ENCODE assay signal across 8 cellular contexts in the genomic region with DNA sequence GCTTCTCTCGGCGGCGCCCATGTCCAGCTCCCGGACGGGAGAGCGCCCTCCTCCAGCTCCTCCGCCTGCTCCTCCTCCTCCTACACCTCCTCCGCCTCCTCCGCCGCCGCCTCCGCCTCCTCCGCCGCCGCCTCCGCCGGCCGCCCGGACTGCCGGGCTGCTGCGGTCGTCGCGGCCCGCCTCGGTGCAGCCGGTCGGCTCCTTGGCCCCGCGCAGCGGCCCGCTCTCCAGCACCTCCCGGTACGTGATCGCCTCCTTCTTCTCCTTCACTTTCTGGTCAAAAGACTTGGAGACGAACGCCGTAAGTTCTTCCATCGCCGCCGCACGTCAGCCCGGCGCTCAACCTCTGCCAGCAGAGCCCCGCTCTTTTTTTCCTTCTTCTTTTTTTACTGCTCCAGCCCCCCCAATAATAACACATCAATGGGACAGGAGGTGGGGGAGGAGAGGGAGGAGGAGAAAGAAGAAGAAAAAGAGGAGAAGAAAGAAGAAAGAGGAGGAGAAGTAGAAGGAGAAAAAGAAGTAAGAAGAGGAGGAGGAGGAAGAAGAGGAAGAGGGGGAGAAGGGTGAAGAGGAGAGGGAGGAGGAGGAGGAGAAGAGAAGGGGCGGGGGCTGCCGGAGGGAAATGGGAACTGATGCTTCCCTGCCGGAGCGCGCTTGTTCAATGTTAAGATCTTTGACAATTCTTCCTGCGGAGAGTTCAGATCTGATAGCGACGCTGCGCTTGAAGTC. TPM values are rescaled to one million over a fixed set of nuclear protein-coding genes. Genes with fewer than 3 reads are reported as not detected.
DNase-seq lines count a peak whose midpoint lies in the region; ATAC-seq and TF ChIP-seq lines count a peak whose summit lies in the region.

A gene (minus strand): TSS at position 711 of the 729 bp plus-strand sequence. CDS start 396 bp downstream, at position 315.

- H3K9me3 Mint-ChIP-seq in mesothelial cell of epicardium = no peaks in the 10 kb centered on the region

- peak within 1 kb of the TSS; percentile 62 for H3K4me3 ChIP-seq in BJ (ENCODE audit: low read depth, low read length)

- CTCF ChIA-PET in BJ (lab: Yijun Ruan, JAX) = interaction anchor here (0.7 to 1.5 kb wide), 3 partner anchors 11 to 328 kb away, joined by 3 to 4 read pairs (median 3); no protein-coding TSS in a partner anchor

- TF ChIP-seq CTCF in BJ (IDR thresholded peaks at IDR 0.05; ENCODE audit: insufficient read depth, low read depth, low read length) (0 out of 2 replicates have a peak, but pooled peaks have one; percentile 3), mesothelial cell of epicardium (IDR thresholded peaks at IDR 0.05; ENCODE audit: unreplicated experiment) (no peak)

- POLR2A ChIA-PET in BJ (lab: Charles Lee) = interaction anchor here (0.8 kb wide), 1 partner anchor 207 kb away, joined by 9 read pairs; no protein-coding TSS in a partner anchor

- peaks cover 35% of the 10 kb centered on the region for H3K4me1 Mint-ChIP-seq in mesothelial cell of epicardium

- DNase-seq in BJ (ENCODE audit: low read depth) = no peak
- DNase-seq in H4 (ENCODE audit: low spot score) = peak; percentile 55
- DNase-seq in SK-N-DZ (ENCODE audit: low spot score) = peak; percentile 58
- peak; percentile 33 for DNase-seq in dermis blood vessel endothelial cell
- peak; percentile 39 to 48 for DNase-seq in mesothelial cell of epicardium (ENCODE audit: low spot score in 2 of 2, unreplicated experiment in 2 of 2)
- no peak for DNase-seq in NCI-H1436 (lab: John Stamatoyannopoulos, UW)
- no peak for DNase-seq in globus pallidus (ENCODE audit: low spot score)

- H3K36me3 Mint-ChIP-seq in mesothelial cell of epicardium = no peaks in the 10 kb centered on the region

- H3K27me3 ChIP-seq in BJ (ENCODE audit: control insufficient read depth, insufficient read depth, low read length) = no peaks in the 10 kb centered on the region

- no peak for ATAC-seq in GM21619 (IDR thresholded peaks at IDR 0.05; ENCODE audit: unreplicated experiment)

- peak within 1 kb of the TSS; percentile 50 for H3K27ac Mint-ChIP-seq in mesothelial cell of epicardium

- H3K4me3 Mint-ChIP-seq in mesothelial cell of epicardium = peak within 1 kb of the TSS; percentile 61

- H3K27me3 Mint-ChIP-seq in mesothelial cell of epicardium (ENCODE audit: low read depth) = peaks cover 90% of the 10 kb centered on the region

- no peaks in the 10 kb centered on the region; the same call in 1 of the 2 replicates for H3K36me3 ChIP-seq in BJ (ENCODE audit: control insufficient read depth, insufficient read depth, low read length)

RNA-seq across cellular contexts. Expression of the gene that starts here (rescaled TPM):
- 11.9 and 13.6 TPM in 2 replicates for polyA plus RNA-seq in BJ (2011; rRNA removed)
- polyA minus RNA-seq in BJ (2011; rRNA and poly(A)+ RNA removed) = 3.8 and 4.7 TPM in 2 replicates
- total RNA-seq in H4 (2014; rRNA removed; shearing (Covaris generic)) = 3.0 and 4.3 TPM in 2 replicates
- polyA plus RNA-seq in SK-N-DZ (2014; cell fraction: cytosol; rRNA removed) = 3.7 and 5.3 TPM in 2 replicates
- 4.6 and 4.7 TPM in 2 replicates for polyA plus RNA-seq in SK-N-DZ (2014; cell fraction: nucleus; rRNA removed)
- total RNA-seq in dermis blood vessel endothelial cell (not detected in 2 replicates), mesothelial cell of epicardium (0.79 to 1.4 TPM (median 0.89 TPM) in 3 replicates)

Comparison
In these comparisons a context has a peak if more than half of its experiments do, and no peak if none do; other contexts are left out.
1. Peak in DNase-seq in dermis blood vessel endothelial cell; RNA of the gene not detected or under 1 TPM.
2. DNase-seq: peak in H4 (single experiment), SK-N-DZ (single experiment) and mesothelial cell of epicardium (2 of 2); none in BJ (single experiment), NCI-H1436 (single experiment) and globus pallidus (single experiment).